ENCODE assay signal across 8 cellular contexts in the genomic region with DNA sequence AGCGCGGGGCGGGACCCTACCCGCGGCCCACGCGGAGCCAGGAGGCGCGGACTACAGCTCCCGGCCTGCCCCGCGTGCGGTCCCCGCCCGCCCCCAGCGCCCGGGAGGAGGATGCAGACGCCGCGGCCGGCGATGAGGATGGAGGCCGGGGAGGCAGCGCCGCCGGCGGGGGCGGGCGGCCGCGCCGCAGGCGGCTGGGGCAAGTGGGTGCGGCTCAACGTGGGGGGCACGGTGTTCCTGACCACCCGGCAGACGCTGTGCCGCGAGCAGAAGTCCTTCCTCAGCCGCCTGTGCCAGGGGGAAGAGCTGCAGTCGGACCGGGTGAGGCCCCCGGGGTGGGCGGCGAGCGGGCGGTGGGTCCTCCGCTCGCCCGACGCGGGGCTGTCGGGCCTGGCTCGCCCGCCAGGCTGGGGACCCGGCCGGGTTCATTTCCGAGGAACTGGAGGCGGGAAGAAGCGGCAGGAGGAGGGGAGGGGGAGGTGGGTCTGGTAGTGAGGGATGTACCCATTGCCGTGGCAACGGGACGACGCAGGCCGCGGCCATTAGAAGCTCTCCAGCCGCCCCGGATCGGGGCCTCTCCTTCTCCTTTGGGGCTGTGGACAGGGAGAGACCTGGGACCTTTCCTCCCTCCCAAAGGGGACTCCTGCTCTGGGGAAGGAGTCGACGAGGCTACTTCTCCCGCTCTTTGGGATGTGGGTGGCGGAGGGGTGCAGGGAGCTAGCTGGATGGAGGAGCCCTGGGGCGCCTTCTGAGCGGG. TPM values are rescaled to one million over a fixed set of nuclear protein-coding genes. Genes with fewer than 3 reads are reported as not detected.
DNase-seq lines count a peak whose midpoint lies in the region; ATAC-seq and TF ChIP-seq lines count a peak whose summit lies in the region.

A gene with protein sequence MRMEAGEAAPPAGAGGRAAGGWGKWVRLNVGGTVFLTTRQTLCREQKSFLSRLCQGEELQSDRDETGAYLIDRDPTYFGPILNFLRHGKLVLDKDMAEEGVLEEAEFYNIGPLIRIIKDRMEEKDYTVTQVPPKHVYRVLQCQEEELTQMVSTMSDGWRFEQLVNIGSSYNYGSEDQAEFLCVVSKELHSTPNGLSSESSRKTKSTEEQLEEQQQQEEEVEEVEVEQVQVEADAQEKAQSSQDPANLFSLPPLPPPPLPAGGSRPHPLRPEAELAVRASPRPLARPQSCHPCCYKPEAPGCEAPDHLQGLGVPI (plus strand): TSS at position 114 of the 757 bp plus-strand sequence. CDS start 19 bp downstream, at position 133.

- H3K9me3 Mint-ChIP-seq in endothelial cell (ENCODE audit: unreplicated experiment): no peaks in the 10 kb centered on the region

- peak within 1 kb of the TSS; percentile 88 for H3K4me3 Mint-ChIP-seq in endothelial cell (ENCODE audit: unreplicated experiment)

- peaks cover 5% of the 10 kb centered on the region for H3K36me3 Mint-ChIP-seq in endothelial cell (ENCODE audit: low read depth, unreplicated experiment)

- TF ChIP-seq CTCF in endothelial cell (IDR thresholded peaks at IDR 0.05; ENCODE audit: unreplicated experiment): no peak

- peak; percentile 59 for DNase-seq in GDM1 (lab: John Stamatoyannopoulos, UW)
- DNase-seq in NOMO-1 treated with DMSO at 0.1 percent for 48 hours (lab: John Stamatoyannopoulos, UW; ENCODE audit: unreplicated experiment): peak; percentile 74
- peak; percentile 38 for DNase-seq in activated CD8-positive, alpha-beta memory T cell treated with anti-CD3 and anti-CD28 coated beads, Interleukin-2, amount 50 U/mL, for 24 hours (ENCODE audit: extremely low read depth)
- peak; percentile 72 for DNase-seq in endothelial cell (ENCODE audit: low spot score)
- peak; percentile 74 for DNase-seq in midbrain (lab: John Stamatoyannopoulos, UW)
- peak; percentile 46 to 68 for DNase-seq in stimulated activated CD8-positive, alpha-beta memory T cell treated with anti-CD3 and anti-CD28 coated beads, Interleukin-15, amount 100 ng/mL, for 4 hours (ENCODE audit: low read depth in 2 of 2)

- H3K4me1 Mint-ChIP-seq in endothelial cell (ENCODE audit: unreplicated experiment): peaks cover 7% of the 10 kb centered on the region

- peaks cover 11% of the 10 kb centered on the region for H3K27me3 Mint-ChIP-seq in endothelial cell (ENCODE audit: unreplicated experiment)

- ATAC-seq in HG02623 (IDR thresholded peaks at IDR 0.05; ENCODE audit: unreplicated experiment) (peak; percentile 48), HG03025 (IDR thresholded peaks at IDR 0.05; ENCODE audit: low FRiP score, unreplicated experiment) (no peak)

- peak within 1 kb of the TSS; percentile 39 for H3K27ac Mint-ChIP-seq in endothelial cell (ENCODE audit: unreplicated experiment)

RNA-seq across cellular contexts. Expression of the gene that starts here (rescaled TPM):
- 46.9 TPM for total RNA-seq in endothelial cell (ENCODE audit: unreplicated experiment)
